Comparison of ENCODE assay signal across 32 cellular contexts in the genomic region with DNA sequence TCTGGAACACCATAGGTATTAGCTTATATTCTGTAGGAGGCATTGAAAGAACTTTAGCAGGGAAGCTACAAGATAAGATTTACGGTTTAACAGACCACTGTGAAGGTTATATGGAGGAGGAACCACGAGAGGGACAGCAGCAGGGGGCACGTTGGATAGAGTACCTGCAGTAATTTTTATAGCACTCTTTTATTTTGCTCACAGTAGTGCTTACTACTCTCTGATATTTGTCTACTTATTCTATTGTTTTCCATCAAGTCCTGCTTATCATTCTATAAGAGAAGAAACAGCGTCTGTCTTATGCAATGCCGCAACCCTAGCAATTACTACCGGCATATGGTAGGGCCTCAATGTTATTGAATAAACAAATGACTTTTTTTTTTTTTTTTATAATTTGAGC.
"Had no signal": no experiment of that assay in that cellular context is flagged by ENCODE, and none has a peak within 500 bp of the region (broad histone marks: within the 10 kb centered on the region; RNA-seq: fewer than 3 reads in every experiment).

No MANE protein-coding gene starts in this region.

- ATAC-seq: activated naive CD4-positive, alpha-beta T cell treated with anti-CD3 and anti-CD28 coated beads, Interleukin-2, amount 50 U/mL, for 72 hours; activated naive CD8-positive, alpha-beta T cell treated with anti-CD3 and anti-CD28 coated beads, Interleukin-2, amount 50 U/mL, for 24 hours; activated T-cell treated with anti-CD3 and anti-CD28 coated beads, Interleukin-2, amount 50 U/mL, for 4 hours; activated T-cell treated with anti-CD3 and anti-CD28 coated beads, Interleukin-2, amount 50 U/mL, for 72 hours; activated T-helper 17 cell treated with anti-CD3 and anti-CD28 coated beads, Interleukin-2, amount 50 U/mL, for 72 hours; body of pancreas had no signal

- DNase-seq: activated effector memory CD4-positive, alpha-beta T cell treated with anti-CD3 and anti-CD28 coated beads, Interleukin-2, amount 50 U/mL, for 16 hours; activated effector memory CD4-positive, alpha-beta T cell treated with Interleukin-2 at 50 U/mL for 16 hours; activated gamma-delta T cell; activated gamma-delta T cell treated with Interleukin-2 at 50 U/mL for 16 hours; activated naive CD4-positive, alpha-beta T cell; activated naive CD4-positive, alpha-beta T cell treated with anti-CD3 and anti-CD28 coated beads for 36 hours; activated naive CD4-positive, alpha-beta T cell treated with anti-CD3 and anti-CD28 coated beads, Interleukin-2, amount 10 ng/mL, durations not matched to agents 7 days and 5 days; activated naive CD4-positive, alpha-beta T cell treated with anti-CD3 and anti-CD28 coated beads, Interleukin-2, amount 50 U/mL, for 16 hours; activated naive CD4-positive, alpha-beta T cell treated with Interleukin-2 at 50 U/mL for 16 hours; activated naive CD8-positive, alpha-beta T cell treated with anti-CD3 and anti-CD28 coated beads for 36 hours; activated naive CD8-positive, alpha-beta T cell treated with anti-CD3 and anti-CD28 coated beads, Interleukin-2, amount 10 ng/mL, durations not matched to agents 7 days and 5 days; activated naive CD8-positive, alpha-beta T cell treated with anti-CD3 and anti-CD28 coated beads, Interleukin-2, amount 50 U/mL, for 24 hours; activated T-cell treated with anti-CD3 and anti-CD28 coated beads, Interleukin-2, amount 50 U/mL, for 24 hours; activated T-cell treated with anti-CD3 and anti-CD28 coated beads, Interleukin-2, amount 50 U/mL, for 4 hours; activated T-cell treated with anti-CD3 and anti-CD28 coated beads, Interleukin-2, amount 50 U/mL, for 48 hours; activated T-cell treated with anti-CD3 and anti-CD28 coated beads, Interleukin-2, amount 50 U/mL, for 72 hours; adrenal gland; amniotic stem cell; amygdala; anterior cingulate cortex; body of pancreas; brain microvascular endothelial cell; caudate nucleus; central memory CD4-positive, alpha-beta T cell; cerebellar nuclear complex had no signal

- H3K4me3 ChIP-seq: adrenal gland, ascending aorta, body of pancreas, breast epithelium, cardiac muscle cell had no signal

- H3K27me3 ChIP-seq: adrenal gland, ascending aorta, body of pancreas, brain microvascular endothelial cell, breast epithelium, cardiac muscle cell had no signal

- H3K27ac ChIP-seq: adrenal gland, body of pancreas, brain microvascular endothelial cell, breast epithelium, cardiac muscle cell had no signal

- H3K9me3 ChIP-seq: adrenal gland, ascending aorta, body of pancreas, breast epithelium had no signal

- H3K36me3 ChIP-seq: adrenal gland, ascending aorta, brain microvascular endothelial cell, breast epithelium, cardiac muscle cell had no signal

- FAIRE-seq: astrocyte, bronchial epithelial cell had no signal

- H3K4me1 ChIP-seq: adrenal gland, body of pancreas, breast epithelium had no signal
